In genomic region chr10:30786131-30786530, GRCh38 we compare ENCODE assay signal across 9 cellular contexts.
DNase-seq lines count a peak whose midpoint lies in the region; ATAC-seq and TF ChIP-seq lines count a peak whose summit lies in the region.
"Had no signal": no experiment of that assay in that cellular context is flagged by ENCODE, and none has a peak within 500 bp of the region (broad histone marks: within the 10 kb centered on the region; RNA-seq: fewer than 3 reads in every experiment).

No MANE protein-coding gene starts in this region.

- H3K27ac ChIP-seq in esophagus squamous epithelium: peak overlapping the region; percentile 84 to 97 (median 91)
- peak overlapping the region; percentile 92 to 99 (median 93) for H3K27ac ChIP-seq in sigmoid colon

- DNase-seq in Calu3 (no peak), MG63 (peak; percentile 88), esophagus squamous epithelium (lab: John Stamatoyannopoulos, UW) (no peak), sigmoid colon (peak; percentile 61)
- DNase-seq: endodermal cell had no signal

- H3K4me3 ChIP-seq in MG63 (no peak overlapping the region), esophagus squamous epithelium (no peak overlapping the region), sigmoid colon (no peak overlapping the region)

- no peaks in the 10 kb centered on the region for H3K36me3 ChIP-seq in MG63
- no peaks in the 10 kb centered on the region for H3K36me3 ChIP-seq in esophagus squamous epithelium
- no peaks in the 10 kb centered on the region for H3K36me3 ChIP-seq in sigmoid colon

- H3K9me3 ChIP-seq in MG63: no peaks in the 10 kb centered on the region
- no peaks in the 10 kb centered on the region for H3K9me3 ChIP-seq in esophagus squamous epithelium
- H3K9me3 ChIP-seq in sigmoid colon: no peaks in the 10 kb centered on the region

- no peak for TF ChIP-seq EP300 in sigmoid colon (IDR thresholded peaks at IDR 0.05)

- ATAC-seq in HG03108 (IDR thresholded peaks at IDR 0.05; ENCODE audit: unreplicated experiment) (no peak), HG02973 (IDR thresholded peaks at IDR 0.05; ENCODE audit: unreplicated experiment) (no peak), GM19452 (IDR thresholded peaks at IDR 0.05; ENCODE audit: unreplicated experiment) (no peak), GM21717 (IDR thresholded peaks at IDR 0.05; ENCODE audit: unreplicated experiment) (no peak)

- TF ChIP-seq CTCF in Calu3 (IDR thresholded peaks at IDR 0.05; ENCODE audit: unreplicated experiment) (no peak), esophagus squamous epithelium (IDR thresholded peaks at IDR 0.05) (no peak), sigmoid colon (IDR thresholded peaks at IDR 0.05) (no peak)

- peak overlapping the region; percentile 69 for H3K4me3 Mint-ChIP-seq in Calu3 (ENCODE audit: low read depth, unreplicated experiment)

- no TSS peak for BruUV-seq in Calu3 (replicated peaks; lab: Mats Ljungman, UMichigan)

- H3K4me1 ChIP-seq in esophagus squamous epithelium (peaks cover 10 to 38% (median 13%) of the 10 kb centered on the region in 3 donors), sigmoid colon (peaks cover 0 to 47% (median 38%) of the 10 kb centered on the region in 4 donors)

- CTCF ChIA-PET in Calu3 (lab: Charles Lee): interaction anchor here (1.5 kb wide), 1 partner anchor 266 kb away, joined by 3 read pairs; no protein-coding TSS in a partner anchor

- peaks cover 26% of the 10 kb centered on the region for H3K4me1 Mint-ChIP-seq in Calu3 (ENCODE audit: low read depth, unreplicated experiment)
- H3K4me1 Mint-ChIP-seq: endodermal cell had no signal

- H3K27ac Mint-ChIP-seq in Calu3 (ENCODE audit: unreplicated experiment): no peak overlapping the region
- H3K27ac Mint-ChIP-seq: endodermal cell had no signal

- peaks cover 24% of the 10 kb centered on the region for H3K36me3 Mint-ChIP-seq in Calu3 (ENCODE audit: insufficient read depth, unreplicated experiment)

- TF ChIP-seq POLR2A in esophagus squamous epithelium (IDR thresholded peaks at IDR 0.05) (no peak), sigmoid colon (IDR thresholded peaks at IDR 0.05) (no peak)

- H3K27me3 ChIP-seq in MG63: no peaks in the 10 kb centered on the region
- peaks cover 0 to 11% (median 0%) of the 10 kb centered on the region in 4 donors for H3K27me3 ChIP-seq in esophagus squamous epithelium
- no peaks in the 10 kb centered on the region for H3K27me3 ChIP-seq in sigmoid colon

- intact Hi-C loops in Calu3 (cut with micrococcal nuclease; ENCODE audit: unreplicated experiment) (loop anchor here (10.0 kb wide), 1 partner anchor 559 kb away; no protein-coding TSS in a partner anchor), esophagus squamous epithelium (cut with DNase I) (loop anchor here (10.0 kb wide), 1 partner anchor 1029 kb away; no protein-coding TSS in a partner anchor), sigmoid colon (cut with DNase I) (loop anchor here (5.0 kb wide), 1 partner anchor 706 kb away; no protein-coding TSS in a partner anchor)

- H3K9me3 Mint-ChIP-seq in Calu3 (ENCODE audit: low read depth, unreplicated experiment): no peaks in the 10 kb centered on the region
- H3K9me3 Mint-ChIP-seq: endodermal cell had no signal

- no peaks in the 10 kb centered on the region for H3K27me3 Mint-ChIP-seq in Calu3 (ENCODE audit: unreplicated experiment)

Comparison
In these comparisons a context has a peak if more than half of its experiments do, and no peak if none do; other contexts are left out.
1. DNase-seq: peak in MG63 (single experiment) and sigmoid colon (single experiment); none in Calu3 (single experiment) and esophagus squamous epithelium (single experiment).